8 cellular contexts compared by ENCODE assay signal in genomic region chr1:243598433-243598832, GRCh38.
DNase-seq lines count a peak whose midpoint lies in the region; ATAC-seq lines count a peak whose summit lies in the region.

No MANE protein-coding gene starts in this region.

- peak; percentile 24 for DNase-seq in AG08396 (ENCODE audit: low spot score)
- DNase-seq in SIG-M5 treated with dmso at 0.1 percent for 504 hours (lab: John Stamatoyannopoulos, UW; ENCODE audit: unreplicated experiment) = peak; percentile 86
- DNase-seq in posterior vena cava (ENCODE audit: low spot score) = no peak
- DNase-seq in C1 segment of cervical spinal cord (lab: John Stamatoyannopoulos, UW) = no peak
- DNase-seq in COR-L47 (lab: John Stamatoyannopoulos, UW) = no peak
- DNase-seq in DMS53 (lab: John Stamatoyannopoulos, UW) = no peak

- intact Hi-C loops in posterior vena cava (cut with DNase I) = no loop called here

- peak; percentile 42 for ATAC-seq in GM21529 (IDR thresholded peaks at IDR 0.05; ENCODE audit: unreplicated experiment)
- peak; percentile 74 for ATAC-seq in esophagus mucosa

Comparison
In these comparisons a context has a peak if more than half of its experiments do, and no peak if none do; other contexts are left out.
1. DNase-seq: peak in AG08396 (single experiment) and SIG-M5 treated with dmso at 0.1 percent for 504 hours (single experiment); none in posterior vena cava (single experiment), C1 segment of cervical spinal cord (0 of 14), COR-L47 (single experiment) and DMS53 (single experiment).